Comparison of ENCODE assay signal across 9 cellular contexts in the genomic region with DNA sequence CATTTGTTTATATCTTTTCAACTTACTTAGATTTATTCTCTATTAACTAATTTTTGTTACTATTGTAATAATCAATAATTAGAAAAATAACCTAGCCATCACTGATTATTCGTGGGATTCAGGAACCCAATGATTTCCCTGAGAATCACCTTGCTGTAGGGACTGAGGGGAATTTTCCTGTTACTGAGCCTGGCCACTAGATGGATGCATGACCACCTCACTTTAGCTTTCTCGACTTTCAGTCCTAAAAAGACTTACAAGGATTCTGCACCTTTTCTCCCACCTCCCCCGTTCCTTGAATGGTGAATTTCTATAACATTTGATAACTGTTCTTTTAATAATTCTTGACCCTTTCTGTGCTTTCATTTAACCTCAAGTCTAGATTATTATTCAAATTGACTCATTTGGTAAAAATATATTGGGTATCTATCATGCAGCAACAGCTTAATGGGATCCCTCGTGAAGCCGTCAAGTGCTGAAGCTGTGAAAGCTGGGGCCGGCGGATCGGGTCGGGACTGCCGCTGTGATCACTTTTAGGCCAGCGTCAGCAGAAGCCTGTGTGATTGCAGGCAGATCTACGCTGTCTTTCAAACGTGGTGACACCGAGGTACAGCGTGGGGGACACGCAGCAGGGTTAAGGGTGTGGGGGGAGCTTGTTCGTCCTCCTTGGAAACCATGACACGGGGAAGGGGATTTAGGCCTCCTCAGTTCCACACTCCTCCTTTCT. TPM values are rescaled to one million over a fixed set of nuclear protein-coding genes. Genes with fewer than 3 reads are reported as not detected.
A peak's percentile ranks its signal among the peaks of the same experiment; 100 is the strongest.
DNase-seq lines count a peak whose midpoint lies in the region; TF ChIP-seq lines count a peak whose summit lies in the region.
"Had no signal": no experiment of that assay in that cellular context is flagged by ENCODE, and none has a peak within 500 bp of the region (broad histone marks: within the 10 kb centered on the region; RNA-seq: fewer than 3 reads in every experiment).

No MANE protein-coding gene starts in this region.

- DNase-seq in EH (ENCODE audit: low read depth) (peak; percentile 18), cerebellar cortex (ENCODE audit: low spot score) (peak; percentile 11), neural crest cell (ENCODE audit: low read depth, low spot score) (no peak), cortex of kidney (lab: John Stamatoyannopoulos, UW) (no peak)
- no peak for DNase-seq in stimulated activated CD4-positive, alpha-beta T cell treated with anti-CD3 and anti-CD28 coated beads, Interleukin-15, amount 100 ng/mL, for 24 hours
- DNase-seq in CD4-positive, alpha-beta memory T cell, result no peak
- DNase-seq: activated T-cell treated with anti-CD3 and anti-CD28 coated beads, Interleukin-2, amount 50 U/mL, for 1 hour; naive B cell had no signal

- H3K4me1 Mint-ChIP-seq in neural crest cell, result peaks cover 4% of the 10 kb centered on the region
- no peaks in the 10 kb centered on the region for H3K4me1 Mint-ChIP-seq in CD4-positive, alpha-beta memory T cell

- peaks cover 5% of the 10 kb centered on the region for H3K27me3 Mint-ChIP-seq in neural crest cell (ENCODE audit: low read depth)
- peaks cover 17 to 20% of the 10 kb centered on the region in 2 donors for H3K27me3 Mint-ChIP-seq in CD4-positive, alpha-beta memory T cell

- H3K27me3 ChIP-seq in CD4-positive, alpha-beta memory T cell (ENCODE audit: insufficient read depth, low read length), result no peaks in the 10 kb centered on the region

- no peak overlapping the region for H3K4me3 Mint-ChIP-seq in neural crest cell
- no peak overlapping the region for H3K4me3 Mint-ChIP-seq in CD4-positive, alpha-beta memory T cell

- H3K9me3 Mint-ChIP-seq in neural crest cell, result no peaks in the 10 kb centered on the region
- no peaks in the 10 kb centered on the region for H3K9me3 Mint-ChIP-seq in CD4-positive, alpha-beta memory T cell

- no peaks in the 10 kb centered on the region for H3K4me1 ChIP-seq in CD4-positive, alpha-beta memory T cell (ENCODE audit: insufficient read depth, low read length)

- H3K27ac ChIP-seq in CD4-positive, alpha-beta memory T cell (ENCODE audit: low read depth, low read length), result no peak overlapping the region

- peak; percentile 23; the same call in 1 of the 2 replicates for TF ChIP-seq CTCF in LNCAP (IDR thresholded peaks at IDR 0.05)
- peak; percentile 62 for TF ChIP-seq CTCF in neural crest cell (conservative IDR thresholded peaks at IDR 0.05)

- no peak overlapping the region for H3K4me3 ChIP-seq in CD4-positive, alpha-beta memory T cell (ENCODE audit: low read length in 2 of 2)

- POLR2A ChIA-PET in CD4-positive, alpha-beta memory T cell (lab: Charles Lee; ENCODE audit: partially characterized antibody), result no interaction called here

- no peak overlapping the region for H3K27ac Mint-ChIP-seq in neural crest cell (ENCODE audit: unreplicated experiment)
- no peak overlapping the region for H3K27ac Mint-ChIP-seq in CD4-positive, alpha-beta memory T cell

- intact Hi-C loops in CD4-positive, alpha-beta memory T cell (cut with micrococcal nuclease), result loop anchor here (10.0 kb wide), 1 partner anchor 829 kb away; no protein-coding TSS in a partner anchor

- no peaks in the 10 kb centered on the region for H3K36me3 Mint-ChIP-seq in neural crest cell (ENCODE audit: low read depth)
- H3K36me3 Mint-ChIP-seq in CD4-positive, alpha-beta memory T cell, result no peaks in the 10 kb centered on the region
- H3K36me3 Mint-ChIP-seq: naive B cell had no signal

- CTCF ChIA-PET in CD4-positive, alpha-beta memory T cell (lab: Charles Lee; ENCODE audit: partially characterized antibody), result interaction anchor here (0.8 to 2.2 kb wide), 5 partner anchors 8 to 830 kb away, joined by 3 to 5 read pairs (median 3); no protein-coding TSS in a partner anchor

- H3K36me3 ChIP-seq in CD4-positive, alpha-beta memory T cell (ENCODE audit: insufficient read depth, low read length), result no peaks in the 10 kb centered on the region

- H3K9me3 ChIP-seq in CD4-positive, alpha-beta memory T cell (ENCODE audit: control insufficient read depth in 1 of 2, low read length in 2 of 2), result no peaks in the 10 kb centered on the region

RNA-seq across cellular contexts. Expression of a gene that starts 38.8 kb away (rescaled TPM):
- 27.7 and 28.2 TPM in 2 replicates for total RNA-seq in neural crest cell
- total RNA-seq in CD4-positive, alpha-beta memory T cell, result 10 to 100 TPM; 26.2 to 28.1 TPM
- polyA plus RNA-seq in CD4-positive, alpha-beta memory T cell, result 10 to 100 TPM; 20.0 to 23.5 TPM

Comparison
In these comparisons a context has a peak if more than half of its experiments do, and no peak if none do; other contexts are left out.
1. DNase-seq: peak in EH (single experiment) and cerebellar cortex (single experiment); none in neural crest cell (single experiment), stimulated activated CD4-positive, alpha-beta T cell treated with anti-CD3 and anti-CD28 coated beads, Interleukin-15, amount 100 ng/mL, for 24 hours (single experiment), cortex of kidney (single experiment) and CD4-positive, alpha-beta memory T cell (0 of 5).